In genomic region chr11:106714179-106714578, GRCh38 we compare ENCODE assay signal across 1 cellular context.
TF ChIP-seq lines count a peak whose summit lies in the region.

No MANE protein-coding gene starts in this region.

TF ChIP-seq in GM23338, 12 proteins besides CTCF, POLR2A, EP300 and RAD21 (continued from another document):
- TF ChIP-seq ZNF462 (CRISPR knock-in tag; IDR thresholded peaks at IDR 0.05), result no peak
- no peak for TF ChIP-seq ZNF331 (CRISPR knock-in tag; IDR thresholded peaks at IDR 0.05; ENCODE audit: low read depth)
- TF ChIP-seq REST (IDR thresholded peaks at IDR 0.05; ENCODE audit: unreplicated experiment), result no peak
- TF ChIP-seq POLR2AphosphoS5 (IDR thresholded peaks at IDR 0.05; ENCODE audit: low read depth), result no peak
- no peak for TF ChIP-seq ZNF114 (CRISPR knock-in tag; IDR thresholded peaks at IDR 0.05)
- no peak for TF ChIP-seq EZH2 (IDR thresholded peaks at IDR 0.05; ENCODE audit: low read depth, unreplicated experiment)
